ENCODE assay signal across 8 cellular contexts in genomic region chr12:67647547-67648305, GRCh38. TPM values are rescaled to one million over a fixed set of nuclear protein-coding genes. Genes with fewer than 3 reads are reported as not detected.
DNase-seq lines count a peak whose midpoint lies in the region; ATAC-seq and TF ChIP-seq lines count a peak whose summit lies in the region.

No MANE protein-coding gene starts in this region.

- TF ChIP-seq CTCF in NB4 (IDR thresholded peaks at IDR 0.05; ENCODE audit: low read depth, low read length) = peak; percentile 3
- TF ChIP-seq CTCF in heart right ventricle (IDR thresholded peaks at IDR 0.05) = peak in 5 of 9 donors; percentile 18 to 49 (median 40)
- TF ChIP-seq CTCF in osteocyte (IDR thresholded peaks at IDR 0.05) = peak; percentile 48

- DNase-seq in COLO829 (ENCODE audit: low spot score) (peak; percentile 73), NB4 (ENCODE audit: low read depth) (peak; percentile 66), SK-N-DZ (ENCODE audit: low spot score) (peak; percentile 88), anterior cingulate cortex (lab: John Stamatoyannopoulos, UW) (peak in 50 of 58 donors; percentile 19 to 74 (median 56)), heart right ventricle (peak; percentile 78 to 86), osteocyte (ENCODE audit: extremely low spot score, unreplicated experiment) (peak; percentile 93)

- no peaks in the 10 kb centered on the region for H3K9me3 ChIP-seq in heart right ventricle

- ATAC-seq in GM21619 (IDR thresholded peaks at IDR 0.05; ENCODE audit: unreplicated experiment) (peak; percentile 14), heart right ventricle (peak; percentile 58 to 88 (median 80)), HG03378 (IDR thresholded peaks at IDR 0.05; ENCODE audit: unreplicated experiment) (no peak)

- WGBS in heart right ventricle, 2 donors = 6 to 7% methylated on average over 36 of the region's 36 CpGs

- intact Hi-C loops in heart right ventricle (cut with DNase I) = loop anchor here in 8 of 10 donors (1.0 to 10.0 kb wide), 8 partner anchors 203 to 380 kb away; partner anchors contain the start of gene CAND1 (in 1 of the 8)

- H3K36me3 ChIP-seq in heart right ventricle = peaks cover 0 to 1% (median 0%) of the 10 kb centered on the region in 9 donors

- H3K27me3 Mint-ChIP-seq in osteocyte (ENCODE audit: unreplicated experiment) = no peaks in the 10 kb centered on the region

- no peaks in the 10 kb centered on the region for H3K9me3 Mint-ChIP-seq in osteocyte (ENCODE audit: unreplicated experiment)

- peaks cover 33% of the 10 kb centered on the region for H3K4me1 Mint-ChIP-seq in osteocyte (ENCODE audit: unreplicated experiment)

- no peak for TF ChIP-seq POLR2A in NB4 (IDR thresholded peaks at IDR 0.05; ENCODE audit: extremely low read depth, insufficient read length)

- no peaks in the 10 kb centered on the region for H3K36me3 Mint-ChIP-seq in osteocyte (ENCODE audit: unreplicated experiment)

- peak overlapping the region; percentile 89 to 98 (median 98) for H3K27ac ChIP-seq in heart right ventricle

- no peaks in the 10 kb centered on the region for H3K27me3 ChIP-seq in heart right ventricle

- peaks cover 0 to 35% (median 29%) of the 10 kb centered on the region in 9 donors for H3K4me1 ChIP-seq in heart right ventricle

- H3K27ac Mint-ChIP-seq in osteocyte (ENCODE audit: unreplicated experiment) = peak overlapping the region; percentile 94

- H3K4me3 Mint-ChIP-seq in osteocyte (ENCODE audit: unreplicated experiment) = peak overlapping the region; percentile 91

- peak overlapping the region; percentile 66 for H3K4me3 ChIP-seq in NB4 (ENCODE audit: low read depth, low read length)
- H3K4me3 ChIP-seq in heart right ventricle = peak overlapping the region; percentile 51 to 99 (median 91)

RNA-seq across cellular contexts. Expression of gene DYRK2, which starts 0.8 kb away (rescaled TPM):
- polyA plus RNA-seq in SK-N-DZ (2014; cell fraction: cytosol; rRNA removed) = 30.0 and 31.8 TPM in 2 replicates
- 28.2 and 31.7 TPM in 2 replicates for polyA plus RNA-seq in SK-N-DZ (2014; cell fraction: nucleus; rRNA removed)
- total RNA-seq in heart right ventricle (10 to 100 TPM; 30.0 to 55.8 (median 44.2) TPM), osteocyte (24.7 and 28.9 TPM in 2 replicates)
- 10 to 100 TPM in 1 of 2 donors, 1 to 10 TPM in 1; 6.4 to 10.1 TPM for polyA plus RNA-seq in heart right ventricle
